In the genomic region with DNA sequence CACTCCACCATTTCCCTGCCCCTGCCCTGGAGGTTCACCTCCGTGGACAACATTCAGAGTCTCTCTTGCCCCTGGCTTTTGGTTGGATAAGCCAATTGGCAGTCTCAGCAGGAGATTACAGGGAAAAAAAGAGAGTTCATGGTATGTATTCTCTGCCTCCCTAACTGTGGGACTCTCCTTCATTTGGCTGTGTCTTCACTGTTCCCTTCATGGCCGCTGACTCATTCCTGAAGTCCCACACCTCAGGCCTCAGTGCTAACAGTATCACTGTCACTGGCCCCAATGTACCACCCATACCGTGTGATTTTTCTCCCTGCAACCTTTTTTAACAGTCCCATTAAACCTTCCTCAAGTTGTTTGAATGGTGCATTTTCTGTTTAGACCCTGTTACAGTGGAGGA, we compare ENCODE assay signal across 22 cellular contexts.
A peak's percentile ranks its signal among the peaks of the same experiment; 100 is the strongest.
DNase-seq lines count a peak whose midpoint lies in the region; ATAC-seq, FAIRE-seq and TF ChIP-seq lines count a peak whose summit lies in the region.
"Had no signal": no experiment of that assay in that cellular context is flagged by ENCODE, and none has a peak within 500 bp of the region (broad histone marks: within the 10 kb centered on the region; RNA-seq: fewer than 3 reads in every experiment).

No MANE protein-coding gene starts in this region.

- peaks cover 12% of the 10 kb centered on the region for H3K36me3 Mint-ChIP-seq in progenitor cell of endocrine pancreas (ENCODE audit: insufficient read depth)
- H3K36me3 Mint-ChIP-seq: activated naive CD8-positive, alpha-beta T cell treated with anti-CD3 and anti-CD28 coated beads, Interleukin-2, amount 10 ng/mL, durations not matched to agents 7 days and 5 days; IgD-negative memory B cell had no signal

- CTCF ChIA-PET in GM12878 (lab: Yijun Ruan, JAX) = no interaction called here

- RAD21 ChIA-PET in GM12878 (lab: Charles Lee; ENCODE audit: unreplicated experiment) = no interaction called here

- FAIRE-seq in GM12878 (lab: Jason Lieb, UNC) = no peak
- FAIRE-seq: D721Med, endothelial cell of umbilical vein had no signal

- 11% methylated on average over 3 of the region's 3 CpGs for WGBS in GM12878 (ENCODE audit: insufficient coverage, insufficient replicate concordance, low lambda C conversion rate, missing lambda C conversion rate)

- POLR2A ChIA-PET in GM12878 (lab: Charles Lee) = no interaction called here

- SMC1A ChIA-PET in GM12878 (lab: Charles Lee; ENCODE audit: uncharacterized antibody, unreplicated experiment) = no interaction called here

- DNase-seq in GM12878 (ENCODE audit: low read depth, low spot score) (no peak), progenitor cell of endocrine pancreas (ENCODE audit: low spot score, unreplicated experiment) (no peak), retina (no peak), T-helper 1 cell (no peak), NCI-H187 treated with DMSO at 0.1 percent for 48 hours (lab: John Stamatoyannopoulos, UW) (no peak)
- DNase-seq: activated CD4-positive, CD25-positive, alpha-beta regulatory T cell treated with anti-CD3 and anti-CD28 coated beads, Interleukin-2, amount 50 U/mL, for 72 hours; activated naive CD8-positive, alpha-beta T cell treated with anti-CD3 and anti-CD28 coated beads, Interleukin-2, amount 10 ng/mL, durations not matched to agents 7 days and 5 days; AML-193; brain microvascular endothelial cell; foreskin fibroblast; GF-D8; MM.1S; NCI-H187; SJCRH30; spleen; stimulated activated CD8-positive, alpha-beta memory T cell treated with anti-CD3 and anti-CD28 coated beads, Interleukin-4, amount 100 ng/mL, for 48 hours had no signal

- no peak for TF ChIP-seq EP300 in GM12878 (IDR thresholded peaks at IDR 0.05; ENCODE audit: borderline replicate concordance in 1 of 2, control insufficient read depth in 1 of 2, low read depth in 2 of 2, low read length in 2 of 2)

- H3K4me2 ChIP-seq in GM12878 (ENCODE audit: control insufficient read depth, insufficient read depth) = no peak overlapping the region

- no peaks in the 10 kb centered on the region for H3K79me2 ChIP-seq in GM12878 (ENCODE audit: control insufficient read depth, insufficient read depth, low read length)

- no peaks in the 10 kb centered on the region for H3K4me1 ChIP-seq in GM12878 (ENCODE audit: control insufficient read depth, insufficient read depth, low read length)
- H3K4me1 ChIP-seq: SJCRH30, spleen had no signal

- H3K27ac ChIP-seq in GM12878 (ENCODE audit: control insufficient read depth, insufficient read depth) = no peak overlapping the region
- H3K27ac ChIP-seq: brain microvascular endothelial cell, coronary artery, SJCRH30, spleen had no signal

- intact Hi-C loops in GM12878 (cut with micrococcal nuclease; ENCODE audit: unreplicated experiment) = no loop called here

- no peaks in the 10 kb centered on the region for H4K20me1 ChIP-seq in GM12878 (ENCODE audit: control insufficient read depth, insufficient read depth)

- peaks cover 22% of the 10 kb centered on the region for H3K9me3 Mint-ChIP-seq in progenitor cell of endocrine pancreas (ENCODE audit: low read depth)

- ATAC-seq in GM18858 (IDR thresholded peaks at IDR 0.05; ENCODE audit: unreplicated experiment) = peak; percentile 55
- peak; percentile 75 for ATAC-seq in HG02610 (IDR thresholded peaks at IDR 0.05; ENCODE audit: unreplicated experiment)
- peak; percentile 96 for ATAC-seq in GM12878

- TF ChIP-seq CTCF in GM12878 (IDR thresholded peaks at IDR 0.05 in 2 of 3, conservative IDR thresholded peaks at IDR 0.05 in 1 of 3; ENCODE audit: control insufficient read depth in 2 of 3, extremely low read depth in 1 of 3, insufficient read depth in 1 of 3, low read depth in 3 of 3, low read length in 3 of 3) (no peak), progenitor cell of endocrine pancreas (IDR thresholded peaks at IDR 0.05; ENCODE audit: unreplicated experiment) (no peak)

- no peak for TF ChIP-seq POLR2A in GM12878 (IDR thresholded peaks at IDR 0.05; ENCODE audit: low read depth, low read length)

- H3K4me3 ChIP-seq in GM12878 = no peak overlapping the region
- H3K4me3 ChIP-seq: coronary artery, SJCRH30, spleen had no signal

- H2AFZ ChIP-seq in GM12878 (ENCODE audit: control insufficient read depth, low read depth, low read length) = no peak overlapping the region

- in situ Hi-C loops in GM12878 (cut with MboI) = no loop called here

- TF ChIP-seq RAD21 in GM12878 (IDR thresholded peaks at IDR 0.05; ENCODE audit: insufficient read depth, low read depth, low read length) = no peak

- no peaks in the 10 kb centered on the region for H3K9me3 ChIP-seq in GM12878 (replicated peaks; ENCODE audit: control insufficient read depth, insufficient read depth, low read length)
- H3K9me3 ChIP-seq: SJCRH30 had no signal

- H3K27me3 Mint-ChIP-seq in progenitor cell of endocrine pancreas = no peaks in the 10 kb centered on the region
- H3K27me3 Mint-ChIP-seq: activated naive CD8-positive, alpha-beta T cell treated with anti-CD3 and anti-CD28 coated beads, Interleukin-2, amount 10 ng/mL, durations not matched to agents 7 days and 5 days; IgD-negative memory B cell had no signal

- BruUV-seq in GM12878 (replicated peaks; lab: Mats Ljungman, UMichigan) = no TSS peak

- H3K27ac Mint-ChIP-seq in progenitor cell of endocrine pancreas = peak overlapping the region; percentile 39
- H3K27ac Mint-ChIP-seq: activated naive CD8-positive, alpha-beta T cell treated with anti-CD3 and anti-CD28 coated beads, Interleukin-2, amount 10 ng/mL, durations not matched to agents 7 days and 5 days; IgD-negative memory B cell had no signal

- H3K27me3 ChIP-seq in GM12878 (replicated peaks in 1 of 2; ENCODE audit: control insufficient read depth in 2 of 2, insufficient read depth in 2 of 2, low read length in 1 of 2) = no peaks in the 10 kb centered on the region
- H3K27me3 ChIP-seq: brain microvascular endothelial cell, SJCRH30, spleen had no signal

- no peak overlapping the region for H3K4me3 Mint-ChIP-seq in progenitor cell of endocrine pancreas (ENCODE audit: low read depth)
- H3K4me3 Mint-ChIP-seq: activated naive CD8-positive, alpha-beta T cell treated with anti-CD3 and anti-CD28 coated beads, Interleukin-2, amount 10 ng/mL, durations not matched to agents 7 days and 5 days; IgD-negative memory B cell had no signal

- no peak overlapping the region for H3K9ac ChIP-seq in GM12878 (ENCODE audit: control insufficient read depth, insufficient read depth, low read length)

- H3K36me3 ChIP-seq in GM12878 (ENCODE audit: control insufficient read depth in 2 of 2, insufficient read depth in 2 of 2, low read length in 1 of 2) = no peaks in the 10 kb centered on the region
- H3K36me3 ChIP-seq: brain microvascular endothelial cell, SJCRH30, spleen had no signal

- peaks cover 6% of the 10 kb centered on the region for H3K4me1 Mint-ChIP-seq in progenitor cell of endocrine pancreas (ENCODE audit: low read depth)
- H3K4me1 Mint-ChIP-seq: activated naive CD8-positive, alpha-beta T cell treated with anti-CD3 and anti-CD28 coated beads, Interleukin-2, amount 10 ng/mL, durations not matched to agents 7 days and 5 days; IgD-negative memory B cell had no signal

TF ChIP-seq in GM12878, 131 proteins besides CTCF, POLR2A, EP300 and RAD21 (continues in another document):
- TF ChIP-seq SUZ12 (IDR thresholded peaks at IDR 0.05; ENCODE audit: unreplicated experiment) = no peak
- TF ChIP-seq RCOR1 (conservative IDR thresholded peaks at IDR 0.05; ENCODE audit: low read depth, low read length) = no peak
- TF ChIP-seq HDAC6 (IDR thresholded peaks at IDR 0.05; ENCODE audit: unreplicated experiment) = no peak
- peak; percentile 68 for TF ChIP-seq IRF4 (IDR thresholded peaks at IDR 0.05; ENCODE audit: low read depth, low read length)
- TF ChIP-seq JUND (IDR thresholded peaks at IDR 0.05; ENCODE audit: low read depth, low read length) = 0 out of 2 replicates have a peak, but pooled peaks have one; percentile 35
- TF ChIP-seq FOS (IDR thresholded peaks at IDR 0.05; ENCODE audit: borderline replicate concordance, extremely low read depth, insufficient read length) = no peak
- TF ChIP-seq RB1 (IDR thresholded peaks at IDR 0.05; ENCODE audit: borderline replicate concordance) = no peak
- TF ChIP-seq CBFB (IDR thresholded peaks at IDR 0.05; ENCODE audit: low read depth) = no peak
- TF ChIP-seq FOXM1 (IDR thresholded peaks at IDR 0.05; ENCODE audit: low read depth, low read length) = no peak
- TF ChIP-seq JUNB (IDR thresholded peaks at IDR 0.05) = peak; percentile 36; the same call in 1 of the 2 replicates
- TF ChIP-seq BRCA1 (IDR thresholded peaks at IDR 0.05; ENCODE audit: low read depth, low read length) = no peak
- no peak for TF ChIP-seq MTA2 (IDR thresholded peaks at IDR 0.05; ENCODE audit: low read depth)
- TF ChIP-seq ATF2 (IDR thresholded peaks at IDR 0.05; ENCODE audit: low read length) = no peak
- no peak for TF ChIP-seq ASH2L (IDR thresholded peaks at IDR 0.05; ENCODE audit: borderline replicate concordance, low read depth)
- TF ChIP-seq GABPA (IDR thresholded peaks at IDR 0.05; ENCODE audit: low read depth) = no peak
- no peak for TF ChIP-seq KAT2A (conservative IDR thresholded peaks at IDR 0.05; ENCODE audit: control insufficient read depth, low read depth, low read length)
- TF ChIP-seq STAT1 (conservative IDR thresholded peaks at IDR 0.05) = no peak
- TF ChIP-seq WRNIP1 (IDR thresholded peaks at IDR 0.05; ENCODE audit: borderline replicate concordance, low read depth, low read length) = no peak
